Comparison of ENCODE assay signal across 8 cellular contexts in the genomic region with DNA sequence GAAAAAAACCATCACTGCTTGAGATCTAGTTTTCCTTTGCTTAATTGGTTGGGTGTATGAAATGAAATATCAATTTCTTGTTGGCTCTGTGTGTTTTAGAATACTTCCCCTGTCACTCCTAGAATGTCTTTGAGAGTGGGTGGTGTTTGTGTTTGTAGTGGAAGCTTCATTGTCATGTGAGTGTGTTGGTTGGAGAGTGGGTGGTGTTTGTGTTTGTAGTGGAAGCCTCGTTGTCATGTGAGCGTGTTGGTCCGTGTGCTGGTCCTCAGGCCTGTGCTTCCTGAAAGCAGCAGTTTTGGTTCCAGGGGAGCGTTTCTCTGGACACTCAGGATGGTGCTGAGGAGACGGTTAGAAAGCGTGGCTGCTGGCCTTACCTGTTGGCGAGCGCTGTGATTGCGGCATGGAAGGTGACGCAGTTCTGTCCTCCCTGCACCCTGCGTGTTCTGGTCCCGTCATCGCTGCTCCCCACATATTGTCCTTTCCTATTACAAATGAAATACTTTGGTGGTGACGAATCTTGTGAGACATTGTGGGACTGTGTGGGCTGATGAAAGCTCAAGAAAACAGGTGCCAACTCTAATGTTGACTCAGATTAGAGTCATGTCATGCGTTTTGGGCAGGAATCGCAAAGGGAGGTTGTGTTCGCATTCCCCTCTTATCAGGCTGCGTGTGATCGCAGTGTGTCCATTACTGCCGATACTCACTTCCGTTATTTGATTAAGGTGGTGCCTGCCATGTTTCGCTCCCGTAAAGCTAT. TPM values are rescaled to one million over a fixed set of nuclear protein-coding genes. Genes with fewer than 3 reads are reported as not detected.
DNase-seq lines count a peak whose midpoint lies in the region; ATAC-seq, FAIRE-seq and TF ChIP-seq lines count a peak whose summit lies in the region.

No MANE protein-coding gene starts in this region.

- DNase-seq in AG09309 (ENCODE audit: low read depth) = peak; percentile 92
- peak in 3 of 34 experiments; percentile 18 to 33 (median 28) for DNase-seq in T-cell
- no peak for DNase-seq in chondrocyte (ENCODE audit: low spot score)
- DNase-seq in osteocyte (ENCODE audit: extremely low spot score, unreplicated experiment) = no peak
- DNase-seq in NCI-H1436 (lab: John Stamatoyannopoulos, UW) = no peak
- no peak for DNase-seq in frontal cortex (ENCODE audit: low spot score in 2 of 2)
- no peak for DNase-seq in NCI-H2107 (lab: John Stamatoyannopoulos, UW)

- FAIRE-seq in frontal cortex (lab: Jason Lieb, UNC) = no peak

- H3K9me3 Mint-ChIP-seq in T-cell (no peaks in the 10 kb centered on the region), chondrocyte (ENCODE audit: low read depth) (no peaks in the 10 kb centered on the region), osteocyte (ENCODE audit: unreplicated experiment) (no peaks in the 10 kb centered on the region)

- H3K36me3 Mint-ChIP-seq in T-cell (peaks cover 53% of the 10 kb centered on the region), chondrocyte (ENCODE audit: low read depth) (peaks cover 19% of the 10 kb centered on the region), osteocyte (ENCODE audit: unreplicated experiment) (peaks cover 34% of the 10 kb centered on the region)

- peak overlapping the region; percentile 63 to 66 for H3K27ac Mint-ChIP-seq in T-cell
- H3K27ac Mint-ChIP-seq in chondrocyte (ENCODE audit: unreplicated experiment) = peak overlapping the region; percentile 87
- peak overlapping the region; percentile 62 for H3K27ac Mint-ChIP-seq in osteocyte (ENCODE audit: unreplicated experiment)

- ATAC-seq in T-cell (replicated peaks in 1 of 4) (peak in 3 of 4 experiments; percentile 17 to 63 (median 45)), HG03095 (IDR thresholded peaks at IDR 0.05; ENCODE audit: unreplicated experiment) (no peak)

- H3K4me1 Mint-ChIP-seq in T-cell = peaks cover 67 to 77% (median 67%) of the 10 kb centered on the region in 3 donors
- peaks cover 60% of the 10 kb centered on the region for H3K4me1 Mint-ChIP-seq in chondrocyte (ENCODE audit: low read depth)
- peaks cover 20% of the 10 kb centered on the region for H3K4me1 Mint-ChIP-seq in osteocyte (ENCODE audit: unreplicated experiment)

- peak overlapping the region; percentile 49 to 71 (median 50) for H3K4me3 Mint-ChIP-seq in T-cell
- H3K4me3 Mint-ChIP-seq in chondrocyte (ENCODE audit: unreplicated experiment) = no peak overlapping the region
- H3K4me3 Mint-ChIP-seq in osteocyte (ENCODE audit: unreplicated experiment) = no peak overlapping the region

- no peak for TF ChIP-seq CTCF in AG09309 (IDR thresholded peaks at IDR 0.05; ENCODE audit: control insufficient read depth, insufficient read depth, low read depth, low read length, missing control alignments)
- TF ChIP-seq CTCF in chondrocyte (IDR thresholded peaks at IDR 0.05) = no peak
- no peak for TF ChIP-seq CTCF in osteocyte (IDR thresholded peaks at IDR 0.05)

- POLR2A ChIA-PET in T-cell (lab: Charles Lee) = no interaction called here

- H3K27me3 Mint-ChIP-seq in T-cell = no peaks in the 10 kb centered on the region
- H3K27me3 Mint-ChIP-seq in chondrocyte (ENCODE audit: low read depth) = no peaks in the 10 kb centered on the region
- H3K27me3 Mint-ChIP-seq in osteocyte (ENCODE audit: unreplicated experiment) = no peaks in the 10 kb centered on the region

- CTCF ChIA-PET in T-cell (lab: Charles Lee) = interaction anchor here in 1 of 2 donors (0.5 kb wide), 1 partner anchor 1894 kb away, joined by 3 read pairs; no protein-coding TSS in a partner anchor

- no peak overlapping the region for H3K4me3 ChIP-seq in AG09309 (ENCODE audit: control insufficient read depth, low read depth, low read length)

RNA-seq across cellular contexts. Expression of a gene that starts 12.5 kb away (rescaled TPM):
- total RNA-seq in T-cell (10 to 100 TPM; 28.6 to 44.1 (median 42.3) TPM), chondrocyte (31.0 to 37.9 TPM (median 34.5 TPM) in 3 replicates), osteocyte (26.0 and 33.9 TPM in 2 replicates), frontal cortex (11.8 TPM)

Comparison
In these comparisons a context has a peak if more than half of its experiments do, and no peak if none do; other contexts are left out.
1. H3K4me3 Mint-ChIP-seq: peak in T-cell (3 of 3); none in chondrocyte (single experiment) and osteocyte (single experiment).
2. Peak in every context shown above with its lines, with median percentiles within 50 percentile points of each other: H3K27ac Mint-ChIP-seq.